ENCODE assay signal across 22 cellular contexts in genomic region chr4:53686521-53686920, GRCh38.
"Had no signal": no experiment of that assay in that cellular context is flagged by ENCODE, and none has a peak within 500 bp of the region (broad histone marks: within the 10 kb centered on the region; RNA-seq: fewer than 3 reads in every experiment).

No MANE protein-coding gene starts in this region.

- H3K27ac Mint-ChIP-seq: activated naive CD4-positive, alpha-beta T cell treated with anti-CD3 and anti-CD28 coated beads for 36 hours; activated naive CD8-positive, alpha-beta T cell treated with anti-CD3 and anti-CD28 coated beads, Interleukin-2, amount 50 U/mL, for 24 hours; T-helper 17 cell had no signal

- DNase-seq: activated CD4-positive, alpha-beta T cell treated with anti-CD3 and anti-CD28 coated beads, Interleukin-2, amount 50 U/mL, for 1 hour; activated CD4-positive, CD25-positive, alpha-beta regulatory T cell treated with anti-CD3 and anti-CD28 coated beads, Interleukin-2, amount 50 U/mL, for 72 hours; activated CD8-positive, alpha-beta memory T cell treated with anti-CD3 and anti-CD28 coated beads, Interleukin-2, amount 50 U/mL, for 4 hours; activated naive CD4-positive, alpha-beta T cell treated with anti-CD3 and anti-CD28 coated beads for 36 hours; activated naive CD8-positive, alpha-beta T cell treated with anti-CD3 and anti-CD28 coated beads, Interleukin-2, amount 50 U/mL, for 24 hours; activated T-cell treated with anti-CD3 and anti-CD28 coated beads, Interleukin-2, amount 50 U/mL, for 4 hours; dermis blood vessel endothelial cell; effector memory CD4-positive, alpha-beta T cell; hippocampal formation; midbrain; occipital lobe; stomach; T-helper 17 cell; trophoblast cell had no signal

- H3K9me3 ChIP-seq: ascending aorta, esophagus muscularis mucosa, prostate gland, right atrium auricular region, stomach had no signal

- H3K4me1 ChIP-seq: esophagus muscularis mucosa, prostate gland, right atrium auricular region, stomach had no signal

- H3K36me3 ChIP-seq: ascending aorta, cardiac muscle cell, esophagus muscularis mucosa, prostate gland, right atrium auricular region, stomach had no signal

- H3K27me3 ChIP-seq: ascending aorta, cardiac muscle cell, esophagus muscularis mucosa, right atrium auricular region, stomach had no signal

- ATAC-seq: activated naive CD8-positive, alpha-beta T cell treated with anti-CD3 and anti-CD28 coated beads, Interleukin-2, amount 50 U/mL, for 24 hours; activated T-cell treated with anti-CD3 and anti-CD28 coated beads, Interleukin-2, amount 50 U/mL, for 4 hours; left lobe of liver; T-helper 17 cell had no signal

- H3K9me3 Mint-ChIP-seq: activated naive CD4-positive, alpha-beta T cell treated with anti-CD3 and anti-CD28 coated beads for 36 hours; activated T-cell treated with anti-CD3 and anti-CD28 coated beads, Interleukin-2, amount 50 U/mL, for 4 hours had no signal

- H3K4me1 Mint-ChIP-seq: T-helper 17 cell had no signal

- H3K27ac ChIP-seq: ascending aorta, cardiac muscle cell, esophagus muscularis mucosa, prostate gland, right atrium auricular region, VCaP had no signal

- H3K4me3 Mint-ChIP-seq: activated naive CD4-positive, alpha-beta T cell treated with anti-CD3 and anti-CD28 coated beads for 36 hours; activated naive CD8-positive, alpha-beta T cell treated with anti-CD3 and anti-CD28 coated beads, Interleukin-2, amount 50 U/mL, for 24 hours; activated T-cell treated with anti-CD3 and anti-CD28 coated beads, Interleukin-2, amount 50 U/mL, for 4 hours; T-helper 17 cell had no signal

- H3K4me3 ChIP-seq: ascending aorta, cardiac muscle cell, esophagus muscularis mucosa, lung, prostate gland, right atrium auricular region, stomach had no signal
